17 cellular contexts compared by ENCODE assay signal in the genomic region with DNA sequence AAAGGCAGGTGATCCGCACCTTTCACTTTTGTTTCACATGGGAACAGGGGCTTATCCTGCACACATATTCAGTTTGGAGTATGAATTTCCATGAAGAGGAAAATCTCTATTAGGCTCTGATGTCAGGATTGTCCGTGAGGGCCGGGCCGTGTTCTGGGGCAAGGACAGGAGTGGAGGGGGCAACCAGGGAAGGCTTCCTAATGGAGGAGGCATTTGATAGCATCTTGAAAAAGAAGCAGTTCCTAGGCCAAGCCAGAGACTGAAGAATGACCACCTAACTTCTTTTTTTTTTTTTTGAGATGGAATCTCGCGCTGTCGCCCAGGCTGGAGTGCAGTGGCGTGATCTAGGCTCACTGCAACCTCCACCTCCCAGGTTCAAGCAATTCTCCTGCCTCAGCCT.
DNase-seq lines count a peak whose midpoint lies in the region; ATAC-seq and TF ChIP-seq lines count a peak whose summit lies in the region.
"Had no signal": no experiment of that assay in that cellular context is flagged by ENCODE, and none has a peak within 500 bp of the region (broad histone marks: within the 10 kb centered on the region; RNA-seq: fewer than 3 reads in every experiment).

No MANE protein-coding gene starts in this region.

- no peak overlapping the region for H3K4me3 ChIP-seq in BLaER1 treated with 17β-estradiol and CSF1 and Interleukin-3, amounts not matched to agents 10 nM and 100 nM
- no peak overlapping the region for H3K4me3 ChIP-seq in right lobe of liver
- no peak overlapping the region for H3K4me3 ChIP-seq in sigmoid colon
- no peak overlapping the region for H3K4me3 ChIP-seq in coronary artery
- H3K4me3 ChIP-seq in SJCRH30: no peak overlapping the region
- H3K4me3 ChIP-seq: SK-N-MC had no signal

- WGBS in right lobe of liver (ENCODE audit: insufficient coverage, low coverage, low lambda C conversion rate, missing lambda C conversion rate): 89% methylated on average over 7 of the region's 8 CpGs
- WGBS in sigmoid colon, 2 donors: 90 to 97% methylated on average over 8 of the region's 8 CpGs

- H4K20me1 ChIP-seq in BLaER1 treated with 17β-estradiol and CSF1 and Interleukin-3, amounts not matched to agents 10 nM and 100 nM: no peaks in the 10 kb centered on the region

- no peak for TF ChIP-seq CTCF in RWPE1 (conservative IDR thresholded peaks at IDR 0.05; ENCODE audit: low read depth)
- no peak for TF ChIP-seq CTCF in right lobe of liver (IDR thresholded peaks at IDR 0.05)
- no peak for TF ChIP-seq CTCF in sigmoid colon (IDR thresholded peaks at IDR 0.05)
- TF ChIP-seq CTCF in coronary artery (IDR thresholded peaks at IDR 0.05): no peak

- no peak overlapping the region for H3K27ac Mint-ChIP-seq in activated CD4-positive, alpha-beta T cell treated with anti-CD3 and anti-CD28 coated beads, Interleukin-2, amount 10 ng/mL, durations not matched to agents 24 days and 14 days
- H3K27ac Mint-ChIP-seq: CD4-positive, alpha-beta T cell had no signal

- no peaks in the 10 kb centered on the region for H3K36me3 ChIP-seq in BLaER1 treated with 17β-estradiol and CSF1 and Interleukin-3, amounts not matched to agents 10 nM and 100 nM
- H3K36me3 ChIP-seq in right lobe of liver: no peaks in the 10 kb centered on the region
- no peaks in the 10 kb centered on the region for H3K36me3 ChIP-seq in sigmoid colon
- no peaks in the 10 kb centered on the region for H3K36me3 ChIP-seq in SJCRH30

- no peaks in the 10 kb centered on the region for H3K9me3 ChIP-seq in BLaER1 treated with 17β-estradiol and CSF1 and Interleukin-3, amounts not matched to agents 10 nM and 100 nM (replicated peaks in 1 of 11)
- H3K9me3 ChIP-seq in right lobe of liver: no peaks in the 10 kb centered on the region
- H3K9me3 ChIP-seq in sigmoid colon: no peaks in the 10 kb centered on the region
- no peaks in the 10 kb centered on the region for H3K9me3 ChIP-seq in SJCRH30 (replicated peaks)

- H3K27me3 Mint-ChIP-seq in activated CD4-positive, alpha-beta T cell treated with anti-CD3 and anti-CD28 coated beads, Interleukin-2, amount 10 ng/mL, durations not matched to agents 24 days and 14 days: peaks cover 5% of the 10 kb centered on the region
- H3K27me3 Mint-ChIP-seq: CD4-positive, alpha-beta T cell had no signal

- POLR2A ChIA-PET in RWPE1 (lab: Yijun Ruan, JAX; ENCODE audit: low non-redundant PET): no interaction called here

- TF ChIP-seq POLR2A in right lobe of liver (IDR thresholded peaks at IDR 0.05) (no peak), sigmoid colon (IDR thresholded peaks at IDR 0.05) (no peak)

- DNase-seq in RWPE1 (ENCODE audit: low spot score) (no peak), right lobe of liver (peak in 1 of 3 donors; percentile 13), sigmoid colon (peak; percentile 57), coronary artery (ENCODE audit: low spot score) (no peak), activated T-cell treated with anti-CD3 and anti-CD28 coated beads for 4 hours (no peak), SJCRH30 (no peak)
- DNase-seq in activated CD4-positive, alpha-beta T cell treated with anti-CD3 and anti-CD28 coated beads, Interleukin-2, amount 10 ng/mL, durations not matched to agents 24 days and 14 days: no peak
- DNase-seq: AML-193, Kasumi-1, MM.1S, NCI-H1105, NCI-H1694, NCI-H226, NCI-H526 had no signal

- no peak overlapping the region for H3K4me3 Mint-ChIP-seq in activated CD4-positive, alpha-beta T cell treated with anti-CD3 and anti-CD28 coated beads, Interleukin-2, amount 10 ng/mL, durations not matched to agents 24 days and 14 days
- H3K4me3 Mint-ChIP-seq: CD4-positive, alpha-beta T cell had no signal

- TF ChIP-seq EP300 in sigmoid colon (IDR thresholded peaks at IDR 0.05): no peak

- peaks cover 12% of the 10 kb centered on the region for H3K4me1 Mint-ChIP-seq in activated CD4-positive, alpha-beta T cell treated with anti-CD3 and anti-CD28 coated beads, Interleukin-2, amount 10 ng/mL, durations not matched to agents 24 days and 14 days

- no peaks in the 10 kb centered on the region for H3K9me3 Mint-ChIP-seq in activated CD4-positive, alpha-beta T cell treated with anti-CD3 and anti-CD28 coated beads, Interleukin-2, amount 10 ng/mL, durations not matched to agents 24 days and 14 days
- H3K9me3 Mint-ChIP-seq: CD4-positive, alpha-beta T cell had no signal

- CTCF ChIA-PET in RWPE1 (lab: Yijun Ruan, JAX): interaction anchor here (0.5 to 0.6 kb wide), 2 partner anchors 32 to 103 kb away, joined by 3 read pairs; no protein-coding TSS in a partner anchor

- no peaks in the 10 kb centered on the region for H3K36me3 Mint-ChIP-seq in activated CD4-positive, alpha-beta T cell treated with anti-CD3 and anti-CD28 coated beads, Interleukin-2, amount 10 ng/mL, durations not matched to agents 24 days and 14 days (ENCODE audit: low read depth)

- intact Hi-C loops in right lobe of liver (cut with DNase I) (no loop called here), sigmoid colon (cut with DNase I) (no loop called here)
- intact Hi-C loops in activated CD4-positive, alpha-beta T cell treated with anti-CD3 and anti-CD28 coated beads, Interleukin-2, amount 10 ng/mL, durations not matched to agents 24 days and 14 days (cut with micrococcal nuclease): no loop called here

- no peak for ATAC-seq in right lobe of liver

- no peak overlapping the region for H3K9ac ChIP-seq in BLaER1 treated with 17β-estradiol and CSF1 and Interleukin-3, amounts not matched to agents 10 nM and 100 nM

- H3K4me1 ChIP-seq in BLaER1 treated with 17β-estradiol and CSF1 and Interleukin-3, amounts not matched to agents 10 nM and 100 nM: peaks cover 71 to 92% (median 82%) of the 10 kb centered on the region in 10 experiments
- H3K4me1 ChIP-seq in right lobe of liver (peaks cover 0 to 55% (median 28%) of the 10 kb centered on the region in 4 donors), sigmoid colon (peaks cover 0 to 63% (median 55%) of the 10 kb centered on the region in 4 donors), SJCRH30 (peaks cover 4% of the 10 kb centered on the region; the same call in 1 of the 2 replicates)

- H3K4me2 ChIP-seq in BLaER1 treated with 17β-estradiol and CSF1 and Interleukin-3, amounts not matched to agents 10 nM and 100 nM: peak overlapping the region; percentile 77 to 98 (median 86)

- H3K27ac ChIP-seq in BLaER1 treated with 17β-estradiol and CSF1 and Interleukin-3, amounts not matched to agents 10 nM and 100 nM: no peak overlapping the region
- H3K27ac ChIP-seq in RWPE1: peak overlapping the region; percentile 100
- peak overlapping the region in 2 of 3 donors; percentile 69 to 93 for H3K27ac ChIP-seq in right lobe of liver
- peak overlapping the region in 2 of 4 donors; percentile 80 to 92 for H3K27ac ChIP-seq in sigmoid colon
- H3K27ac ChIP-seq in coronary artery: no peak overlapping the region
- no peak overlapping the region for H3K27ac ChIP-seq in SJCRH30
- H3K27ac ChIP-seq: SK-N-MC had no signal

- no peaks in the 10 kb centered on the region for H3K27me3 ChIP-seq in BLaER1 treated with 17β-estradiol and CSF1 and Interleukin-3, amounts not matched to agents 10 nM and 100 nM
- H3K27me3 ChIP-seq in right lobe of liver (no peaks in the 10 kb centered on the region), sigmoid colon (no peaks in the 10 kb centered on the region), SJCRH30 (no peaks in the 10 kb centered on the region)

Comparison
In these comparisons a context has a peak if more than half of its experiments do, and no peak if none do; other contexts are left out.
1. H3K27ac ChIP-seq: peak in RWPE1 (single experiment) and right lobe of liver (2 of 3); none in BLaER1 treated with 17β-estradiol and CSF1 and Interleukin-3, amounts not matched to agents 10 nM and 100 nM (0 of 11), coronary artery (0 of 2) and SJCRH30 (single experiment).